7 cellular contexts compared by ENCODE assay signal in genomic region chr10:31322647-31323046, GRCh38. TPM values are rescaled to one million over a fixed set of nuclear protein-coding genes. Genes with fewer than 3 reads are reported as not detected.
DNase-seq lines count a peak whose midpoint lies in the region; ATAC-seq, FAIRE-seq and TF ChIP-seq lines count a peak whose summit lies in the region.

No MANE protein-coding gene starts in this region.

- H3K36me3 Mint-ChIP-seq in activated T-helper 1 cell treated with anti-CD3 and anti-CD28 coated beads, Interleukin-12 subunit alpha, Interleukin-12 subunit beta, Interleukin-2, Interleukin-4 antibody, amounts not matched to agents 30 ng/mL and 10 ng/mL and 1 ng/mL, durations not matched to agents 14 hours and 24 hours and 36 hours (ENCODE audit: low read depth) = peaks cover 8% of the 10 kb centered on the region
- H3K36me3 Mint-ChIP-seq in naive thymus-derived CD8-positive, alpha-beta T cell = peaks cover 0 to 4% (median 2%) of the 10 kb centered on the region in 3 donors
- H3K36me3 Mint-ChIP-seq in CD14-positive monocyte = peaks cover 0 to 3% of the 10 kb centered on the region in 2 donors

- FAIRE-seq in H54 (lab: Jason Lieb, UNC) = peak; percentile 68

- no peaks in the 10 kb centered on the region for H3K9me3 Mint-ChIP-seq in activated T-helper 1 cell treated with anti-CD3 and anti-CD28 coated beads, Interleukin-12 subunit alpha, Interleukin-12 subunit beta, Interleukin-2, Interleukin-4 antibody, amounts not matched to agents 30 ng/mL and 10 ng/mL and 1 ng/mL, durations not matched to agents 14 hours and 24 hours and 36 hours
- H3K9me3 Mint-ChIP-seq in naive thymus-derived CD8-positive, alpha-beta T cell = peaks cover 0 to 2% (median 0%) of the 10 kb centered on the region in 9 donors
- peaks cover 0 to 9% (median 4%) of the 10 kb centered on the region in 7 donors for H3K9me3 Mint-ChIP-seq in CD14-positive monocyte

- DNase-seq in DMS53 (lab: John Stamatoyannopoulos, UW) (peak; percentile 42), H54 (ENCODE audit: insufficient read length, low spot score) (no peak), ureter (ENCODE audit: low spot score) (no peak), CD14-positive monocyte (ENCODE audit: low spot score) (no peak)
- DNase-seq in activated T-helper 1 cell treated with anti-CD3 and anti-CD28 coated beads, Interleukin-12 subunit alpha, Interleukin-12 subunit beta, Interleukin-2, Interleukin-4 antibody, amounts not matched to agents 30 ng/mL and 10 ng/mL and 1 ng/mL, durations not matched to agents 14 hours and 24 hours and 36 hours (ENCODE audit: low spot score) = no peak
- DNase-seq in naive thymus-derived CD8-positive, alpha-beta T cell = peak in 3 of 10 donors; percentile 12 to 37 (median 30)

- H3K4me3 Mint-ChIP-seq in activated T-helper 1 cell treated with anti-CD3 and anti-CD28 coated beads, Interleukin-12 subunit alpha, Interleukin-12 subunit beta, Interleukin-2, Interleukin-4 antibody, amounts not matched to agents 30 ng/mL and 10 ng/mL and 1 ng/mL, durations not matched to agents 14 hours and 24 hours and 36 hours = peak overlapping the region; percentile 78
- H3K4me3 Mint-ChIP-seq in naive thymus-derived CD8-positive, alpha-beta T cell = peak overlapping the region in 9 of 10 donors; percentile 69 to 96 (median 80)
- peak overlapping the region in 1 of 2 donors; percentile 43 for H3K4me3 Mint-ChIP-seq in CD14-positive monocyte

- no peaks in the 10 kb centered on the region for H3K27me3 Mint-ChIP-seq in activated T-helper 1 cell treated with anti-CD3 and anti-CD28 coated beads, Interleukin-12 subunit alpha, Interleukin-12 subunit beta, Interleukin-2, Interleukin-4 antibody, amounts not matched to agents 30 ng/mL and 10 ng/mL and 1 ng/mL, durations not matched to agents 14 hours and 24 hours and 36 hours (ENCODE audit: insufficient read depth)
- H3K27me3 Mint-ChIP-seq in naive thymus-derived CD8-positive, alpha-beta T cell = peaks cover 0 to 2% (median 0%) of the 10 kb centered on the region in 5 donors
- peaks cover 36 to 46% (median 37%) of the 10 kb centered on the region in 3 donors for H3K27me3 Mint-ChIP-seq in CD14-positive monocyte (ENCODE audit: low read depth in 3 of 3)

- POLR2A ChIA-PET in naive thymus-derived CD8-positive, alpha-beta T cell (lab: Charles Lee) = no interaction called here

- H3K27ac Mint-ChIP-seq in activated T-helper 1 cell treated with anti-CD3 and anti-CD28 coated beads, Interleukin-12 subunit alpha, Interleukin-12 subunit beta, Interleukin-2, Interleukin-4 antibody, amounts not matched to agents 30 ng/mL and 10 ng/mL and 1 ng/mL, durations not matched to agents 14 hours and 24 hours and 36 hours = peak overlapping the region; percentile 79
- H3K27ac Mint-ChIP-seq in naive thymus-derived CD8-positive, alpha-beta T cell = peak overlapping the region; percentile 78 to 99 (median 96)
- no peak overlapping the region for H3K27ac Mint-ChIP-seq in CD14-positive monocyte

- TF ChIP-seq CTCF in CD14-positive monocyte (IDR thresholded peaks at IDR 0.05) = no peak

- intact Hi-C loops in activated T-helper 1 cell treated with anti-CD3 and anti-CD28 coated beads, Interleukin-12 subunit alpha, Interleukin-12 subunit beta, Interleukin-2, Interleukin-4 antibody, amounts not matched to agents 30 ng/mL and 10 ng/mL and 1 ng/mL, durations not matched to agents 14 hours and 24 hours and 36 hours (cut with micrococcal nuclease) = loop anchor here (1.0 to 5.0 kb wide), 3 partner anchors 169 to 595 kb away; no protein-coding TSS in a partner anchor
- intact Hi-C loops in CD14-positive monocyte (cut with micrococcal nuclease) = no loop called here

- TF ChIP-seq POLR2A in H54 (IDR thresholded peaks at IDR 0.05; ENCODE audit: low read depth, low read length) = no peak

- no peak for ATAC-seq in naive thymus-derived CD8-positive, alpha-beta T cell
- no peak for ATAC-seq in GM21381 (IDR thresholded peaks at IDR 0.05; ENCODE audit: unreplicated experiment)

- H3K4me1 Mint-ChIP-seq in activated T-helper 1 cell treated with anti-CD3 and anti-CD28 coated beads, Interleukin-12 subunit alpha, Interleukin-12 subunit beta, Interleukin-2, Interleukin-4 antibody, amounts not matched to agents 30 ng/mL and 10 ng/mL and 1 ng/mL, durations not matched to agents 14 hours and 24 hours and 36 hours (ENCODE audit: low read depth) = peaks cover 41% of the 10 kb centered on the region
- peaks cover 16 to 63% (median 46%) of the 10 kb centered on the region in 4 donors for H3K4me1 Mint-ChIP-seq in naive thymus-derived CD8-positive, alpha-beta T cell
- peaks cover 22% of the 10 kb centered on the region for H3K4me1 Mint-ChIP-seq in CD14-positive monocyte

RNA-seq across cellular contexts. Expression of gene ZEB1, which starts 3.6 kb away (rescaled TPM):
- 70.8 and 79.8 TPM in 2 replicates for total RNA-seq in activated T-helper 1 cell treated with anti-CD3 and anti-CD28 coated beads, Interleukin-12 subunit alpha, Interleukin-12 subunit beta, Interleukin-2, Interleukin-4 antibody, amounts not matched to agents 30 ng/mL and 10 ng/mL and 1 ng/mL, durations not matched to agents 14 hours and 24 hours and 36 hours
- total RNA-seq in naive thymus-derived CD8-positive, alpha-beta T cell = 10 to 100 TPM; 65.3 to 72.4 TPM
- 10 to 100 TPM; 25.2 to 35.6 (median 27.2) TPM for polyA plus RNA-seq in naive thymus-derived CD8-positive, alpha-beta T cell
- total RNA-seq in ureter = 58.3 TPM
- under 1 TPM; 0.13 to 0.20 TPM for polyA plus RNA-seq in CD14-positive monocyte

Comparison
In these comparisons a context has a peak if more than half of its experiments do, and no peak if none do; other contexts are left out.
1. H3K27ac Mint-ChIP-seq: peak in activated T-helper 1 cell treated with anti-CD3 and anti-CD28 coated beads, Interleukin-12 subunit alpha, Interleukin-12 subunit beta, Interleukin-2, Interleukin-4 antibody, amounts not matched to agents 30 ng/mL and 10 ng/mL and 1 ng/mL, durations not matched to agents 14 hours and 24 hours and 36 hours (single experiment) and naive thymus-derived CD8-positive, alpha-beta T cell (10 of 10); none in CD14-positive monocyte (0 of 7).